16 cellular contexts compared by ENCODE assay signal in the genomic region with DNA sequence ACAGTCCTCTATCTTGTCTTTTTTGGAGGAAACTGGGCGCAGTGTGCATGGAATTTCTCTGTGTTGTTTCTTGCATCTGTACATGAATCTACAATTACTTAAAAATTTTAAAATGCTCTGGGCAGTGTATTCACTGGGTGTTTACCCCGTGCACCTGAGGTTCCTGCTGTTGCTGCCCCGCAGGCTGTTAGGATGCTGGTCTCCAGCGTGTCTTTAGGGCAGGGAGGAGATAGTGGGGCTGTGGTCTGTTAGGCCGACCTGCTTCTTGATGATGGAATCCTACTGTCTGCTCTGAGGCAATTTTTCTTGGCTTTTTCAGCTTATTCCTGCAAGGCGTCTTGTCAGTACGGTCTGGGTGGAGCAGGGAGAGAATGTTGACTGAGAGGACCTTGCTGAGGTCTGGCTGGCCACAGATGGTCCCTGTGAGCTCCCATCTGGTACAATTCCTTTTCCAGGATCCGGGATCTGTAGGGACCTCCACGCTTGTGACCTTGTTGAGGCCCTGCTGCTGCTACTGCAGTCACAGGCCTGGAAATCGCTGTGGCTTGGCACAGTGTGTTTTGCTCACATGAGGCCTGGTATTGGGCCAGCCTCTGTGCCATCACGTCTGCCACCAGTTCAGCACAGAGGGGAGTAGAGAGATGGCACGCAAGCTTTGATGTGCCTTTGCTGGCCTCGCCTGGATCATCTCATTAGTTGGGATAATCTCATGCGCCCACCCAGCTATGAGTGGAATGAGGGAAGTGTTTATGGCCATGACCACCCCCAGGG. TPM values are rescaled to one million over a fixed set of nuclear protein-coding genes. Genes with fewer than 3 reads are reported as not detected.
A peak's percentile ranks its signal among the peaks of the same experiment; 100 is the strongest.
DNase-seq lines count a peak whose midpoint lies in the region; ATAC-seq lines count a peak whose summit lies in the region.
"Had no signal": no experiment of that assay in that cellular context is flagged by ENCODE, and none has a peak within 500 bp of the region (broad histone marks: within the 10 kb centered on the region; RNA-seq: fewer than 3 reads in every experiment).

No MANE protein-coding gene starts in this region.

- peak overlapping the region; percentile 27 for H3K27ac ChIP-seq in angular gyrus (ENCODE audit: low read depth, low read length)
- H3K27ac ChIP-seq: ovary, SJSA1 had no signal

- peak; percentile 90 to 91 for ATAC-seq in left cardiac atrium

- DNase-seq in EH (ENCODE audit: low read depth) (peak; percentile 36), left cardiac atrium (peak; percentile 51), posterior vena cava (ENCODE audit: low spot score) (peak; percentile 28), D341Med (ENCODE audit: low spot score) (no peak), NCI-H345 treated with DMSO at 0.1 percent for 48 hours (lab: John Stamatoyannopoulos, UW; ENCODE audit: unreplicated experiment) (no peak), DMS114 treated with DMSO at 0.1 percent for 48 hours (lab: John Stamatoyannopoulos, UW; ENCODE audit: unreplicated experiment) (no peak), Ammon's horn (ENCODE audit: low spot score) (no peak)
- DNase-seq: activated CD4-positive, alpha-beta T cell treated with anti-CD3 and anti-CD28 coated beads, Interleukin-2, amount 10 ng/mL, durations not matched to agents 24 days and 14 days; activated naive CD4-positive, alpha-beta T cell treated with anti-CD3 and anti-CD28 coated beads, Interleukin-2, amount 50 U/mL, for 16 hours; activated T-cell treated with anti-CD3 and anti-CD28 coated beads for 4 hours; NCI-H1436 treated with DMSO at 0.1 percent for 48 hours; ovary; stimulated activated CD4-positive, alpha-beta T cell treated with anti-CD3 and anti-CD28 coated beads, Interleukin-15, amount 100 ng/mL, for 24 hours; T1000 had no signal

- intact Hi-C loops in left cardiac atrium (cut with DNase I) (no loop called here), posterior vena cava (cut with DNase I) (no loop called here)

RNA-seq across cellular contexts. Expression of a gene that starts 22.8 kb away (rescaled TPM):
- total RNA-seq in left cardiac atrium, result 1 to 10 TPM; 5.8 to 6.5 TPM
- under 1 TPM; 0.83 to 0.95 TPM for total RNA-seq in posterior vena cava
- total RNA-seq: SJSA1 had no signal

RNA-seq across cellular contexts. Expression of a gene that starts 29.2 kb away (rescaled TPM):
- total RNA-seq in left cardiac atrium (10 to 100 TPM; 46.6 to 54.8 TPM), posterior vena cava (10 to 100 TPM; 42.6 to 45.8 TPM)

RNA-seq across cellular contexts. Expression of a gene that starts 41.7 kb away (rescaled TPM):
- total RNA-seq in left cardiac atrium, result 10 to 100 TPM; 15.0 TPM
- 1 to 10 TPM; 4.9 to 7.4 TPM for total RNA-seq in posterior vena cava

RNA-seq across cellular contexts. Expression of a gene that starts 43.3 kb away (rescaled TPM):
- total RNA-seq in left cardiac atrium (10 to 100 TPM in 1 of 2 donors, 1 to 10 TPM in 1; 5.6 to 10.0 TPM), posterior vena cava (1 to 10 TPM; 2.8 to 5.8 TPM)

RNA-seq across cellular contexts. Expression of a gene that starts 48.2 kb away (rescaled TPM):
- total RNA-seq in left cardiac atrium (1,000 to 10,000 TPM in 1 of 2 donors, 100 to 1,000 TPM in 1; 958 to 1,106 TPM), posterior vena cava (10 to 100 TPM; 59.0 to 68.7 TPM)

Comparison
In these comparisons a context has a peak if more than half of its experiments do, and no peak if none do; other contexts are left out.
1. DNase-seq: peak in EH (single experiment), left cardiac atrium (single experiment) and posterior vena cava (single experiment); none in D341Med (single experiment), NCI-H345 treated with DMSO at 0.1 percent for 48 hours (single experiment), DMS114 treated with DMSO at 0.1 percent for 48 hours (single experiment) and Ammon's horn (single experiment).